In genomic region chr7:30699706-30700495, GRCh38 we compare ENCODE assay signal across 30 cellular contexts. TPM values are rescaled to one million over a fixed set of nuclear protein-coding genes. Genes with fewer than 3 reads are reported as not detected.
DNase-seq lines count a peak whose midpoint lies in the region; ATAC-seq and TF ChIP-seq lines count a peak whose summit lies in the region.
"Had no signal": no experiment of that assay in that cellular context is flagged by ENCODE, and none has a peak within 500 bp of the region (broad histone marks: within the 10 kb centered on the region; RNA-seq: fewer than 3 reads in every experiment).

No MANE protein-coding gene starts in this region.

- POLR2A ChIA-PET in RWPE1 (lab: Yijun Ruan, JAX; ENCODE audit: low non-redundant PET), result no interaction called here

- H3K36me3 ChIP-seq in heart left ventricle (no peaks in the 10 kb centered on the region), aorta (ENCODE audit: control insufficient read depth in 1 of 2, insufficient read depth in 2 of 2, low read length in 1 of 2) (no peaks in the 10 kb centered on the region)
- H3K36me3 ChIP-seq in effector memory CD4-positive, alpha-beta T cell (ENCODE audit: control insufficient read depth, insufficient read depth, low read length), result no peaks in the 10 kb centered on the region
- H3K36me3 ChIP-seq: ascending aorta, BE2C, gastrocnemius medialis, transverse colon had no signal

- ATAC-seq in heart left ventricle, result peak in 3 of 4 donors; percentile 23 to 53 (median 47)
- no peak for ATAC-seq in Right ventricle myocardium inferior
- peak; percentile 4 for ATAC-seq in aorta (ENCODE audit: low FRiP score)
- ATAC-seq: activated CD4-positive, CD25-positive, alpha-beta regulatory T cell treated with anti-CD3 and anti-CD28 coated beads, Interleukin-2, amount 50 U/mL, for 24 hours; activated CD8-positive, alpha-beta T cell treated with anti-CD3 and anti-CD28 coated beads, Interleukin-2, amount 10 ng/mL, durations not matched to agents 7 days and 5 days; gastrocnemius medialis; naive thymus-derived CD4-positive, alpha-beta T cell had no signal

- H3K27ac ChIP-seq in heart left ventricle, result no peak overlapping the region
- H3K27ac ChIP-seq in aorta (ENCODE audit: low read depth in 1 of 2, low read length in 2 of 2), result no peak overlapping the region
- no peak overlapping the region for H3K27ac ChIP-seq in effector memory CD4-positive, alpha-beta T cell (ENCODE audit: insufficient read depth, low read length, poor library complexity, severe bottlenecking)
- no peak overlapping the region for H3K27ac ChIP-seq in RWPE1
- H3K27ac ChIP-seq: ascending aorta, gastrocnemius medialis, hepatocyte, transverse colon had no signal

- H3K27me3 ChIP-seq in heart left ventricle (no peaks in the 10 kb centered on the region), aorta (ENCODE audit: control insufficient read depth in 1 of 2, insufficient read depth in 2 of 2, low read length in 1 of 2) (no peaks in the 10 kb centered on the region)
- H3K27me3 ChIP-seq in effector memory CD4-positive, alpha-beta T cell (replicated peaks; ENCODE audit: control insufficient read depth, insufficient read depth, low read length, poor library complexity, severe bottlenecking), result no peaks in the 10 kb centered on the region
- H3K27me3 ChIP-seq: ascending aorta, BE2C, gastrocnemius medialis, hepatocyte, transverse colon had no signal

- DNase-seq in heart left ventricle (no peak), Right ventricle myocardium inferior (ENCODE audit: missing footprints) (no peak), NCI-H146 treated with DMSO at 0.1 percent for 48 hours (lab: John Stamatoyannopoulos, UW; ENCODE audit: unreplicated experiment) (peak; percentile 32), iPS-NIHi7 (ENCODE audit: extremely low spot score) (peak; percentile 86), aorta (peak in 1 of 2 donors; percentile 71), RWPE1 (ENCODE audit: low spot score) (no peak)
- no peak for DNase-seq in effector memory CD4-positive, alpha-beta T cell
- DNase-seq: ACHN; activated CD8-positive, alpha-beta T cell treated with anti-CD3 and anti-CD28 coated beads, Interleukin-2, amount 10 ng/mL, durations not matched to agents 7 days and 5 days; activated effector memory CD4-positive, alpha-beta T cell treated with Interleukin-2 at 50 U/mL for 16 hours; BE2C; Caco-2; cortex of kidney; DMS79 treated with DMSO at 0.1 percent for 48 hours; gastrocnemius medialis; KBM-7; naive thymus-derived CD4-positive, alpha-beta T cell; NCI-H1436; NCI-H510A; SIG-M5; stimulated activated CD4-positive, alpha-beta T cell treated with anti-CD3 and anti-CD28 coated beads, Interleukin-2, amount 100 ng/mL, for 24 hours; transverse colon had no signal

- CTCF ChIA-PET in RWPE1 (lab: Yijun Ruan, JAX), result interaction anchor here (0.6 kb wide), 1 partner anchor 1609 kb away, joined by 3 read pairs; no protein-coding TSS in a partner anchor

- no peak for TF ChIP-seq CTCF in heart left ventricle (IDR thresholded peaks at IDR 0.05)
- TF ChIP-seq CTCF in RWPE1 (conservative IDR thresholded peaks at IDR 0.05; ENCODE audit: low read depth), result no peak

- WGBS in heart left ventricle, 4 donors, result 61 to 72% (median 63%) methylated on average over 11 to 17 of the region's 17 CpGs
- WGBS in aorta, 2 donors, result 51 to 54% methylated on average over 16 to 17 of the region's 17 CpGs

- H3K4me1 ChIP-seq in heart left ventricle, result peaks cover 0 to 36% (median 12%) of the 10 kb centered on the region in 12 donors
- H3K4me1 ChIP-seq in aorta (ENCODE audit: control insufficient read depth in 1 of 2, insufficient read depth in 2 of 2, low read length in 2 of 2), result no peaks in the 10 kb centered on the region
- no peaks in the 10 kb centered on the region for H3K4me1 ChIP-seq in effector memory CD4-positive, alpha-beta T cell (ENCODE audit: control insufficient read depth, insufficient read depth, low read length, poor library complexity, severe bottlenecking)
- H3K4me1 ChIP-seq: ascending aorta had no signal

- H3K4me3 ChIP-seq in heart left ventricle (no peak overlapping the region), aorta (ENCODE audit: low read length in 2 of 2) (no peak overlapping the region)
- no peak overlapping the region for H3K4me3 ChIP-seq in effector memory CD4-positive, alpha-beta T cell (ENCODE audit: insufficient read depth, low read depth, low read length, poor library complexity, severe bottlenecking)
- H3K4me3 ChIP-seq: ascending aorta, gastrocnemius medialis, hepatocyte, smooth muscle cell, transverse colon had no signal

- intact Hi-C loops in heart left ventricle (cut with DNase I), result loop anchor here in 2 of 10 donors (5.0 kb wide), 1 partner anchor 37 kb away; no protein-coding TSS in a partner anchor
- intact Hi-C loops in Right ventricle myocardium inferior (cut with DNase I), result no loop called here
- intact Hi-C loops in aorta (cut with DNase I), result no loop called here

- no peak for TF ChIP-seq POLR2A in heart left ventricle (IDR thresholded peaks at IDR 0.05)

- no peaks in the 10 kb centered on the region for H3K9me3 ChIP-seq in heart left ventricle
- H3K9me3 ChIP-seq in aorta (ENCODE audit: control insufficient read depth, low read length), result no peaks in the 10 kb centered on the region
- H3K9me3 ChIP-seq in effector memory CD4-positive, alpha-beta T cell (ENCODE audit: control insufficient read depth, low read length), result no peaks in the 10 kb centered on the region
- H3K9me3 ChIP-seq: ascending aorta, BE2C, Caco-2, gastrocnemius medialis, transverse colon had no signal

RNA-seq across cellular contexts. Expression of gene CRHR2, which starts 17.6 kb away (rescaled TPM):
- total RNA-seq in heart left ventricle (1 to 10 TPM in 2 of 9 donors, under 1 TPM in 6, not detected in 1; 0.28 to 1.6 (median 0.71) TPM), Right ventricle myocardium inferior (0.35 TPM), aorta (1 to 10 TPM in 1 of 2 donors, under 1 TPM in 1; 0.23 to 1.5 TPM)
- polyA plus RNA-seq in heart left ventricle (under 1 TPM; 0.06 to 0.80 TPM), aorta (not detected)
- total RNA-seq: activated CD8-positive, alpha-beta T cell treated with anti-CD3 and anti-CD28 coated beads, Interleukin-2, amount 10 ng/mL, durations not matched to agents 7 days and 5 days; Caco-2; hepatocyte; liver; mesothelial cell of epicardium; naive thymus-derived CD4-positive, alpha-beta T cell; osteocyte; renal cortical epithelial cell; smooth muscle cell; transverse colon had no signal
- polyA plus RNA-seq: liver; naive thymus-derived CD4-positive, alpha-beta T cell had no signal

RNA-seq across cellular contexts. Expression of gene INMT, which starts 52.0 kb away (rescaled TPM):
- 10 to 100 TPM; 11.7 to 88.1 (median 29.6) TPM for total RNA-seq in heart left ventricle
- 10 to 100 TPM; 15.7 to 27.9 TPM for polyA plus RNA-seq in heart left ventricle
- 48.1 TPM for total RNA-seq in Right ventricle myocardium inferior
- 100 to 1,000 TPM in 1 of 2 donors, 10 to 100 TPM in 1; 83.0 to 131 TPM for total RNA-seq in aorta
- polyA plus RNA-seq in aorta, result 100 to 1,000 TPM in 1 of 2 donors, 10 to 100 TPM in 1; 76.7 to 105 TPM
- total RNA-seq: activated CD8-positive, alpha-beta T cell treated with anti-CD3 and anti-CD28 coated beads, Interleukin-2, amount 10 ng/mL, durations not matched to agents 7 days and 5 days; renal cortical epithelial cell had no signal

Comparison
In these comparisons a context has a peak if more than half of its experiments do, and no peak if none do; other contexts are left out.
1. DNase-seq: peak in NCI-H146 treated with DMSO at 0.1 percent for 48 hours (single experiment) and iPS-NIHi7 (single experiment); none in heart left ventricle (0 of 5), Right ventricle myocardium inferior (single experiment), effector memory CD4-positive, alpha-beta T cell (0 of 3) and RWPE1 (single experiment).